Comparison of ENCODE assay signal across 1 cellular context in the genomic region with DNA sequence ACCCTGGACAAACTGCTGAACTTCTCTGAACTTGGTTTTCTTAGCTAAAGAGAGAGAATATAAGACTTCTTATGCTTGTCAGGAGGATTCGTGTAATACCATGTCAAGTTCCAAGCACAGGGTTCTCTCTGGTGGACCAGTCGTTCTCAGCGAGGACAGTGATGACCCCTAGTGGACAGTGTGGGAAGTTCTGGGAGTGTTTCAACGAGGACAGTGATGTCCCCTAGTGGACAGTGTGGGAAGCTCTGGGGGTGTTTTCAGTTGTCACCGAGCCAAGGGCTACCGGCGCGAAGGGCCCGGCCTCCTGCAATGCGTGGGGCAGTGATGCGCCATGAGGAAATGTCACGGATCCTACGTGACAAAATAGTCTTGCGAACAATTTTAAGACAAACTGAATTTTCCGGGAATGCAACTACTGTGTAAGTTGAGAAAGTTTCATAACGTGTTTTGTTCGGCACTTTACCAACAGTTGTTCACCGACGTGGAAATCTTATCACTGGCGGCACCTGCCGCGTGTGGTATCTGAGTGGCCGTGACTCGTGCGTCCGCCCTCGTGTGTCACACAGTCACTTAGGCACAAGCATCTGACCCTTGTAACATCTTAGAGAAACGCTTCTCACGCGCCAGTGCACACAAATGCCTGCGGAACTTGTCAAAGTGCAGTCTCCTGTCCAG.
TF ChIP-seq lines count a peak whose summit lies in the region.

No MANE protein-coding gene starts in this region.

TF ChIP-seq in HCT116, 20 proteins besides CTCF, POLR2A, EP300 and RAD21 (continued from another document):
- TF ChIP-seq, protein P1, sequence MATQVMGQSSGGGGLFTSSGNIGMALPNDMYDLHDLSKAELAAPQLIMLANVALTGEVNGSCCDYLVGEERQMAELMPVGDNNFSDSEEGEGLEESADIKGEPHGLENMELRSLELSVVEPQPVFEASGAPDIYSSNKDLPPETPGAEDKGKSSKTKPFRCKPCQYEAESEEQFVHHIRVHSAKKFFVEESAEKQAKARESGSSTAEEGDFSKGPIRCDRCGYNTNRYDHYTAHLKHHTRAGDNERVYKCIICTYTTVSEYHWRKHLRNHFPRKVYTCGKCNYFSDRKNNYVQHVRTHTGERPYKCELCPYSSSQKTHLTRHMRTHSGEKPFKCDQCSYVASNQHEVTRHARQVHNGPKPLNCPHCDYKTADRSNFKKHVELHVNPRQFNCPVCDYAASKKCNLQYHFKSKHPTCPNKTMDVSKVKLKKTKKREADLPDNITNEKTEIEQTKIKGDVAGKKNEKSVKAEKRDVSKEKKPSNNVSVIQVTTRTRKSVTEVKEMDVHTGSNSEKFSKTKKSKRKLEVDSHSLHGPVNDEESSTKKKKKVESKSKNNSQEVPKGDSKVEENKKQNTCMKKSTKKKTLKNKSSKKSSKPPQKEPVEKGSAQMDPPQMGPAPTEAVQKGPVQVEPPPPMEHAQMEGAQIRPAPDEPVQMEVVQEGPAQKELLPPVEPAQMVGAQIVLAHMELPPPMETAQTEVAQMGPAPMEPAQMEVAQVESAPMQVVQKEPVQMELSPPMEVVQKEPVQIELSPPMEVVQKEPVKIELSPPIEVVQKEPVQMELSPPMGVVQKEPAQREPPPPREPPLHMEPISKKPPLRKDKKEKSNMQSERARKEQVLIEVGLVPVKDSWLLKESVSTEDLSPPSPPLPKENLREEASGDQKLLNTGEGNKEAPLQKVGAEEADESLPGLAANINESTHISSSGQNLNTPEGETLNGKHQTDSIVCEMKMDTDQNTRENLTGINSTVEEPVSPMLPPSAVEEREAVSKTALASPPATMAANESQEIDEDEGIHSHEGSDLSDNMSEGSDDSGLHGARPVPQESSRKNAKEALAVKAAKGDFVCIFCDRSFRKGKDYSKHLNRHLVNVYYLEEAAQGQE (IDR thresholded peaks at IDR 0.05; ENCODE audit: low read depth): no peak
